ENCODE assay signal across 21 cellular contexts in genomic region chr10:385571-386300, GRCh38.
"Had no signal": no experiment of that assay in that cellular context is flagged by ENCODE, and none has a peak within 500 bp of the region (broad histone marks: within the 10 kb centered on the region; RNA-seq: fewer than 3 reads in every experiment).

No MANE protein-coding gene starts in this region.

- H3K4me1 Mint-ChIP-seq: WTC11 had no signal

- H3K27me3 Mint-ChIP-seq: activated CD4-positive, alpha-beta T cell treated with anti-CD3 and anti-CD28 coated beads, Interleukin-2, amount 10 ng/mL, durations not matched to agents 24 days and 14 days; activated naive CD8-positive, alpha-beta T cell treated with anti-CD3 and anti-CD28 coated beads, Interleukin-2, amount 10 ng/mL, durations not matched to agents 7 days and 5 days; T-helper 17 cell had no signal

- DNase-seq: activated CD4-positive, alpha-beta T cell treated with anti-CD3 and anti-CD28 coated beads for 1 hour; activated CD4-positive, alpha-beta T cell treated with anti-CD3 and anti-CD28 coated beads, Interleukin-2, amount 10 ng/mL, durations not matched to agents 24 days and 14 days; activated CD4-positive, alpha-beta T cell treated with anti-CD3 and anti-CD28 coated beads, Interleukin-2, amount 50 U/mL, for 48 hours; activated naive CD4-positive, alpha-beta T cell treated with anti-CD3 and anti-CD28 coated beads, Interleukin-2, amount 50 U/mL, for 16 hours; activated naive CD8-positive, alpha-beta T cell treated with anti-CD3 and anti-CD28 coated beads, Interleukin-2, amount 10 ng/mL, durations not matched to agents 7 days and 5 days; activated T-cell treated with anti-CD3 and anti-CD28 coated beads, Interleukin-2, amount 50 U/mL, for 1 hour; anterior cingulate cortex; MG63; MV-4-11; NCI-H1092 treated with DMSO at 0.1 percent for 48 hours; NCI-H1436 treated with DMSO at 0.1 percent for 48 hours; NCI-H2081; NCI-H2171; NCI-H2227 treated with DMSO at 0.1 percent for 48 hours; NCI-H510A; NCI-H69; PC-3; SHP77 treated with DMSO at 0.1 percent for 48 hours; T-helper 17 cell; T-helper 9 cell had no signal

- H3K9me3 Mint-ChIP-seq: activated CD4-positive, alpha-beta T cell treated with anti-CD3 and anti-CD28 coated beads, Interleukin-2, amount 10 ng/mL, durations not matched to agents 24 days and 14 days; activated naive CD8-positive, alpha-beta T cell treated with anti-CD3 and anti-CD28 coated beads, Interleukin-2, amount 10 ng/mL, durations not matched to agents 7 days and 5 days; WTC11 had no signal

- H3K4me3 Mint-ChIP-seq: activated CD4-positive, alpha-beta T cell treated with anti-CD3 and anti-CD28 coated beads, Interleukin-2, amount 10 ng/mL, durations not matched to agents 24 days and 14 days; activated naive CD8-positive, alpha-beta T cell treated with anti-CD3 and anti-CD28 coated beads, Interleukin-2, amount 10 ng/mL, durations not matched to agents 7 days and 5 days; T-helper 17 cell; WTC11 had no signal

- ATAC-seq: PC-3, T-helper 17 cell, WTC11 had no signal

- H3K27ac Mint-ChIP-seq: activated CD4-positive, alpha-beta T cell treated with anti-CD3 and anti-CD28 coated beads, Interleukin-2, amount 10 ng/mL, durations not matched to agents 24 days and 14 days; activated naive CD8-positive, alpha-beta T cell treated with anti-CD3 and anti-CD28 coated beads, Interleukin-2, amount 10 ng/mL, durations not matched to agents 7 days and 5 days; T-helper 17 cell; WTC11 had no signal
